ENCODE assay signal across 8 cellular contexts in the genomic region with DNA sequence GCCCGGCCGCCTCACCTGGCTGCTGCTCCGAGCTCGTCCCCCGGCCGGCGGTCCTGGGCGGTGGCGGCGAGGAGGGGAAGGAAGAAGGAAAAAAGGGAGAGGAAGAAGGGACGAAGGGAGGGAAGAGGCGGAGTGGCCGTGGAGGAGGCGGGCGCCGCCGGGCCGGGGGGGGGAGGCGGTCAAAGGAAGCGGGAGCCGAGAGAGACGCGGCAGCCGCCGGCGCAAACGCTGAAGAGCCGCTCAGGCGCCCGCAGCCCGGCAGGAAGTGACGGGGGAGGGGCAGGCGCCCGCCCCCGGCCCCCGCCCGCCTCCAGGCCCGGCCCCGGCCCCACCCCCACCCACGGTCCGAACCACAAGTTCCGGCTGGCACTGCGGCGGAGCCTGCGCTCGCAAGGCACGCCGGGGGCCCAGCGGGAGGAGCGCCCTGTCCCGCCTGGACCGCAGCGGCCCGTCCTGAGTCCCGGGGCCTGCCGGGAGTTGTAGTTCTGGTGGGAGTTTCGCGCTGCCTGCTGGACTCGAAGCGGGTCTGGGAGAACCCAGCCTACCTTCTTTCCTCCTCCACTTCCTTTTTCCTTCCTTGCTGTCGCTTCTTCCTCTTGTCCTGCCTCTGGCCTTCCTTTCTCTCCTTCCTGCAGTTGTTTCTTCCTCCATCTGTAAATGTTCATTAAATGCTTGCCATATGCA. TPM values are rescaled to one million over a fixed set of nuclear protein-coding genes. Genes with fewer than 3 reads are reported as not detected.
DNase-seq lines count a peak whose midpoint lies in the region; ATAC-seq and TF ChIP-seq lines count a peak whose summit lies in the region.

TSS of gene STAU1 (minus strand) at position 234 of the 684 bp plus-strand sequence. CDS start 22,133 bp downstream, outside the sequence.

- peaks cover 1% of the 10 kb centered on the region for H3K27me3 Mint-ChIP-seq in activated naive CD8-positive, alpha-beta T cell

- peak within 1 kb of the TSS; percentile 91 for H3K27ac Mint-ChIP-seq in activated naive CD8-positive, alpha-beta T cell

- peak within 1 kb of the TSS; percentile 97 for H3K4me3 Mint-ChIP-seq in activated naive CD8-positive, alpha-beta T cell

- H3K36me3 Mint-ChIP-seq in activated naive CD8-positive, alpha-beta T cell, result no peaks in the 10 kb centered on the region

- ATAC-seq in HG02623 (IDR thresholded peaks at IDR 0.05; ENCODE audit: unreplicated experiment) (peak; percentile 80), omental fat pad (ENCODE audit: low FRiP score) (peak; percentile 96)

- TF ChIP-seq CTCF in GM10266 (IDR thresholded peaks at IDR 0.05; ENCODE audit: control insufficient read depth, insufficient read depth, low read depth, missing control alignments) (no peak), omental fat pad (IDR thresholded peaks at IDR 0.05) (no peak)

- H3K9me3 Mint-ChIP-seq in activated naive CD8-positive, alpha-beta T cell (ENCODE audit: low read depth), result no peaks in the 10 kb centered on the region

- peaks cover 32% of the 10 kb centered on the region for H3K4me1 Mint-ChIP-seq in activated naive CD8-positive, alpha-beta T cell (ENCODE audit: low read depth)

- H3K27ac ChIP-seq in temporal lobe (ENCODE audit: low read depth, low read length), result peak within 1 kb of the TSS; percentile 48

- DNase-seq in GM10266 (ENCODE audit: extremely low spot score) (peak; percentile 98), NCI-H1105 treated with DMSO at 0.1 percent for 48 hours (lab: John Stamatoyannopoulos, UW) (peak; percentile 95), SKM-1 treated with dmso at 0.1 percent for 144 hours (lab: John Stamatoyannopoulos, UW; ENCODE audit: unreplicated experiment) (peak; percentile 96), glomerular visceral epithelial cell (ENCODE audit: extremely low spot score) (peak; percentile 98), omental fat pad (ENCODE audit: low spot score) (peak; percentile 75)

RNA-seq across cellular contexts. Expression of gene STAU1, which starts in this region (rescaled TPM):
- total RNA-seq in omental fat pad, result 10 to 100 TPM; 67.1 to 99.8 (median 75.0) TPM
- 51.9 TPM for total RNA-seq in temporal lobe

Comparison
In these comparisons a context has a peak if more than half of its experiments do, and no peak if none do; other contexts are left out.
1. Peak in every context shown above with its lines: DNase-seq, ATAC-seq and H3K27ac ChIP-seq.